ENCODE assay signal across 1 cellular context in genomic region chr19:2253106-2254051, GRCh38.
A peak's percentile ranks its signal among the peaks of the same experiment; 100 is the strongest.
TF ChIP-seq lines count a peak whose summit lies in the region.

No MANE protein-coding gene starts in this region.

TF ChIP-seq in GM12878, 131 proteins besides CTCF, POLR2A, EP300 and RAD21:
- TF ChIP-seq EED (IDR thresholded peaks at IDR 0.05; ENCODE audit: low read depth) = 0 out of 2 replicates have a peak, but pooled peaks have one; percentile 6
- peak; percentile 96 for TF ChIP-seq HDAC6 (IDR thresholded peaks at IDR 0.05; ENCODE audit: unreplicated experiment)
- peak; percentile 42; the same call in 1 of the 2 replicates for TF ChIP-seq SMC3 (IDR thresholded peaks at IDR 0.05; ENCODE audit: borderline replicate concordance, low read length)
- peak; percentile 42; the same call in 1 of the 2 replicates for TF ChIP-seq PKNOX1 (IDR thresholded peaks at IDR 0.05)
- 0 out of 3 replicates have a peak, but pooled peaks of 1 of the 2 experiments have one; percentile 28 for TF ChIP-seq EGR1 (IDR thresholded peaks at IDR 0.05; ENCODE audit: borderline replicate concordance in 1 of 2, low read depth in 2 of 2, low read length in 2 of 2)
- TF ChIP-seq, protein P1, sequence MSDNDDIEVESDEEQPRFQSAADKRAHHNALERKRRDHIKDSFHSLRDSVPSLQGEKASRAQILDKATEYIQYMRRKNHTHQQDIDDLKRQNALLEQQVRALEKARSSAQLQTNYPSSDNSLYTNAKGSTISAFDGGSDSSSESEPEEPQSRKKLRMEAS (IDR thresholded peaks at IDR 0.05; ENCODE audit: low read depth, low read length) = no peak
- TF ChIP-seq RBBP5 (conservative IDR thresholded peaks at IDR 0.05) = no peak
